30 cellular contexts compared by ENCODE assay signal in the genomic region with DNA sequence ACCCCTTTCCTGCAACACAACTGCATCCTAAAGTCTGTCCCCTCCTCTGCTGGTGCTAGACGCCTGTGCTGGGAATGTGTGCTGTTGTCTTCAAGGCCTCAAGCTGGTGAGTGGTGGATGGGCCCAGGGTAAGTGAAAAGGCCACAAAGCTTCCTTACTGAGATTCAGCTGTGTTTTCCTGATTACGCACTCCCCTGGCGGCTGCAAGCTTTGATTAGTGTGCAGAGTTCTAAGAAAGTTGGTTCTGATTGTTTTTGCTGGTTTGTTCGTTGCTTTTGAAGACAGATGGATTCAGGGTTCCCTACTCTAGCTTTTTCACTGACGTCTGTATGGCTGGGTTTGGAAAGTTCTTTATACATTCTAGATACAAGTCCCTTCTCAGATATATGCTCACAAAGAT. TPM values are rescaled to one million over a fixed set of nuclear protein-coding genes. Genes with fewer than 3 reads are reported as not detected.
"Had no signal": no experiment of that assay in that cellular context is flagged by ENCODE, and none has a peak within 500 bp of the region (broad histone marks: within the 10 kb centered on the region; RNA-seq: fewer than 3 reads in every experiment).

No MANE protein-coding gene starts in this region.

- H3K4me3 ChIP-seq: heart left ventricle, lower lobe of right lung, ovary, psoas muscle, right lobe of liver, suprapubic skin, thoracic aorta, tibial artery, upper lobe of right lung had no signal

- H3K27ac Mint-ChIP-seq: immature natural killer cell; naive thymus-derived CD8-positive, alpha-beta T cell; stimulated activated effector memory CD8-positive, alpha-beta T cell treated with anti-CD3 and anti-CD28 coated beads, Interleukin-12 subunit alpha, Interleukin-12 subunit beta, amount 100 ng/mL, for 72 hours; stimulated activated naive CD8-positive, alpha-beta T cell treated with anti-CD3 and anti-CD28 coated beads, Interleukin-15, Interleukin-2, amounts not matched to agents 100 ng/mL and 50 ng/mL, for 24 hours had no signal

- H3K4me1 ChIP-seq: heart left ventricle, lower lobe of right lung, psoas muscle, right lobe of liver, suprapubic skin, tibial artery, upper lobe of right lung had no signal

- H3K36me3 Mint-ChIP-seq: stimulated activated effector memory CD8-positive, alpha-beta T cell treated with anti-CD3 and anti-CD28 coated beads, Interleukin-12 subunit alpha, Interleukin-12 subunit beta, amount 100 ng/mL, for 72 hours had no signal

- DNase-seq: hypothalamus; immature natural killer cell; kidney glomerular epithelial cell; left cardiac atrium; lower lobe of right lung; mammary epithelial cell; mesenchymal stem cell; naive thymus-derived CD8-positive, alpha-beta T cell; ovary; psoas muscle; stimulated activated CD4-positive, alpha-beta T cell treated with anti-CD3 and anti-CD28 coated beads, Interleukin-4, amount 100 ng/mL, for 24 hours; stimulated activated naive CD4-positive, alpha-beta T cell; tibial artery; trophoblast cell; upper lobe of right lung had no signal

- H3K4me1 Mint-ChIP-seq: immature natural killer cell; naive thymus-derived CD8-positive, alpha-beta T cell; stimulated activated effector memory CD8-positive, alpha-beta T cell treated with anti-CD3 and anti-CD28 coated beads, Interleukin-12 subunit alpha, Interleukin-12 subunit beta, amount 100 ng/mL, for 72 hours had no signal

- H3K27me3 ChIP-seq: ovary, right lobe of liver, upper lobe of right lung had no signal

- H3K4me3 Mint-ChIP-seq: immature natural killer cell; naive thymus-derived CD8-positive, alpha-beta T cell; stimulated activated effector memory CD8-positive, alpha-beta T cell treated with anti-CD3 and anti-CD28 coated beads, Interleukin-12 subunit alpha, Interleukin-12 subunit beta, amount 100 ng/mL, for 72 hours; stimulated activated naive CD8-positive, alpha-beta T cell treated with anti-CD3 and anti-CD28 coated beads, Interleukin-15, Interleukin-2, amounts not matched to agents 100 ng/mL and 50 ng/mL, for 24 hours had no signal

- H3K27ac ChIP-seq: heart left ventricle, lower lobe of right lung, ovary, psoas muscle, right lobe of liver, suprapubic skin, thoracic aorta, tibial artery, upper lobe of right lung had no signal

- ATAC-seq: heart left ventricle; left cardiac atrium; left lobe of liver; lower lobe of right lung; naive thymus-derived CD8-positive, alpha-beta T cell; psoas muscle; right lobe of liver; stimulated activated effector memory CD8-positive, alpha-beta T cell treated with anti-CD3 and anti-CD28 coated beads, Interleukin-12 subunit alpha, Interleukin-12 subunit beta, amount 100 ng/mL, for 72 hours; upper lobe of right lung had no signal

- H3K9me3 ChIP-seq: ovary, psoas muscle, right lobe of liver, suprapubic skin, upper lobe of right lung had no signal

- FAIRE-seq: islet of Langerhans, urothelium cell line had no signal

- H3K36me3 ChIP-seq: heart left ventricle, lower lobe of right lung, ovary, right lobe of liver, suprapubic skin, thoracic aorta, tibial artery, upper lobe of right lung had no signal

RNA-seq across cellular contexts. Expression of gene FOXL3, which starts 11.9 kb away (rescaled TPM):
- total RNA-seq: heart left ventricle; left cardiac atrium; left lobe of liver; liver; lower lobe of right lung; mammary epithelial cell; mucosa of gallbladder; naive thymus-derived CD8-positive, alpha-beta T cell; omental fat pad; ovary; psoas muscle; right lobe of liver; skeletal muscle tissue; subcutaneous adipose tissue; suprapubic skin; thoracic aorta; upper lobe of right lung had no signal
- polyA plus RNA-seq: heart left ventricle; immature natural killer cell; liver; mammary epithelial cell; naive thymus-derived CD8-positive, alpha-beta T cell; neural cell; ovary; psoas muscle had no signal
